ENCODE assay signal across 15 cellular contexts in genomic region chr6:142297996-142298753, GRCh38. TPM values are rescaled to one million over a fixed set of nuclear protein-coding genes. Genes with fewer than 3 reads are reported as not detected.
DNase-seq lines count a peak whose midpoint lies in the region; ATAC-seq and TF ChIP-seq lines count a peak whose summit lies in the region.
"Had no signal": no experiment of that assay in that cellular context is flagged by ENCODE, and none has a peak within 500 bp of the region (broad histone marks: within the 10 kb centered on the region; RNA-seq: fewer than 3 reads in every experiment).

No MANE protein-coding gene starts in this region.

- no peaks in the 10 kb centered on the region for H3K27me3 ChIP-seq in foreskin keratinocyte
- H3K27me3 ChIP-seq in CD4-positive, alpha-beta memory T cell (ENCODE audit: insufficient read depth, low read length), result no peaks in the 10 kb centered on the region
- H3K27me3 ChIP-seq: ovary had no signal

- POLR2A ChIA-PET in CD4-positive, alpha-beta memory T cell (lab: Charles Lee; ENCODE audit: partially characterized antibody), result no interaction called here

- peak; percentile 21 for ATAC-seq in activated naive CD8-positive, alpha-beta T cell treated with anti-CD3 and anti-CD28 coated beads, Interleukin-2, amount 50 U/mL, for 24 hours
- ATAC-seq in SK-N-SH treated with all-trans-retinoic acid at 6 μM for 48 hours (peak; percentile 29), foreskin keratinocyte (peak; percentile 55), HG02678 (IDR thresholded peaks at IDR 0.05; ENCODE audit: unreplicated experiment) (no peak)

- no peak overlapping the region for H3K27ac ChIP-seq in foreskin keratinocyte
- H3K27ac ChIP-seq in CD4-positive, alpha-beta memory T cell (ENCODE audit: low read depth, low read length), result no peak overlapping the region
- H3K27ac ChIP-seq: esophagus muscularis mucosa, ovary, PC-9, VCaP had no signal

- H3K4me1 Mint-ChIP-seq in activated naive CD8-positive, alpha-beta T cell treated with anti-CD3 and anti-CD28 coated beads, Interleukin-2, amount 50 U/mL, for 24 hours, result peaks cover 13% of the 10 kb centered on the region
- peaks cover 8% of the 10 kb centered on the region for H3K4me1 Mint-ChIP-seq in activated naive CD8-positive, alpha-beta T cell treated with anti-CD3 and anti-CD28 coated beads for 36 hours
- peaks cover 15% of the 10 kb centered on the region for H3K4me1 Mint-ChIP-seq in type B pancreatic cell (ENCODE audit: unreplicated experiment)
- H3K4me1 Mint-ChIP-seq in CD4-positive, alpha-beta memory T cell, result peaks cover 6 to 18% (median 8%) of the 10 kb centered on the region in 4 donors

- H3K27me3 Mint-ChIP-seq in activated naive CD8-positive, alpha-beta T cell treated with anti-CD3 and anti-CD28 coated beads, Interleukin-2, amount 50 U/mL, for 24 hours, result peaks cover 20% of the 10 kb centered on the region
- peaks cover 15% of the 10 kb centered on the region for H3K27me3 Mint-ChIP-seq in activated naive CD8-positive, alpha-beta T cell treated with anti-CD3 and anti-CD28 coated beads for 36 hours
- H3K27me3 Mint-ChIP-seq in type B pancreatic cell, result peaks cover 25% of the 10 kb centered on the region
- H3K27me3 Mint-ChIP-seq in CD4-positive, alpha-beta memory T cell, result peaks cover 21 to 24% of the 10 kb centered on the region in 2 donors

- H3K36me3 Mint-ChIP-seq in activated naive CD8-positive, alpha-beta T cell treated with anti-CD3 and anti-CD28 coated beads, Interleukin-2, amount 50 U/mL, for 24 hours (ENCODE audit: low read depth), result no peaks in the 10 kb centered on the region
- no peaks in the 10 kb centered on the region for H3K36me3 Mint-ChIP-seq in activated naive CD8-positive, alpha-beta T cell treated with anti-CD3 and anti-CD28 coated beads for 36 hours
- H3K36me3 Mint-ChIP-seq in type B pancreatic cell, result peaks cover 4% of the 10 kb centered on the region
- H3K36me3 Mint-ChIP-seq in CD4-positive, alpha-beta memory T cell, result no peaks in the 10 kb centered on the region

- peaks cover 22% of the 10 kb centered on the region for H3K4me1 ChIP-seq in foreskin keratinocyte
- H3K4me1 ChIP-seq in CD4-positive, alpha-beta memory T cell (ENCODE audit: insufficient read depth, low read length), result no peaks in the 10 kb centered on the region

- no peak overlapping the region for H3K4me3 Mint-ChIP-seq in activated naive CD8-positive, alpha-beta T cell treated with anti-CD3 and anti-CD28 coated beads, Interleukin-2, amount 50 U/mL, for 24 hours
- no peak overlapping the region for H3K4me3 Mint-ChIP-seq in activated naive CD8-positive, alpha-beta T cell treated with anti-CD3 and anti-CD28 coated beads for 36 hours
- peak overlapping the region; percentile 46 for H3K4me3 Mint-ChIP-seq in type B pancreatic cell
- H3K4me3 Mint-ChIP-seq in CD4-positive, alpha-beta memory T cell, result no peak overlapping the region

- H3K4me3 ChIP-seq in CD4-positive, alpha-beta memory T cell (ENCODE audit: low read length in 2 of 2), result no peak overlapping the region
- H3K4me3 ChIP-seq: esophagus muscularis mucosa, ovary, PC-9 had no signal

- intact Hi-C loops in CD4-positive, alpha-beta memory T cell (cut with micrococcal nuclease), result no loop called here

- H3K36me3 ChIP-seq in CD4-positive, alpha-beta memory T cell (ENCODE audit: insufficient read depth, low read length), result no peaks in the 10 kb centered on the region
- H3K36me3 ChIP-seq: esophagus muscularis mucosa, ovary had no signal

- TF ChIP-seq CTCF in foreskin keratinocyte (conservative IDR thresholded peaks at IDR 0.05) (no peak), type B pancreatic cell (conservative IDR thresholded peaks at IDR 0.05) (no peak)

- H3K9me3 Mint-ChIP-seq in activated naive CD8-positive, alpha-beta T cell treated with anti-CD3 and anti-CD28 coated beads, Interleukin-2, amount 50 U/mL, for 24 hours, result no peaks in the 10 kb centered on the region
- H3K9me3 Mint-ChIP-seq in activated naive CD8-positive, alpha-beta T cell treated with anti-CD3 and anti-CD28 coated beads for 36 hours, result no peaks in the 10 kb centered on the region
- no peaks in the 10 kb centered on the region for H3K9me3 Mint-ChIP-seq in type B pancreatic cell
- peaks cover 0 to 2% (median 0%) of the 10 kb centered on the region in 8 donors for H3K9me3 Mint-ChIP-seq in CD4-positive, alpha-beta memory T cell

- H3K9me3 ChIP-seq in CD4-positive, alpha-beta memory T cell (ENCODE audit: control insufficient read depth in 1 of 2, low read length in 2 of 2), result no peaks in the 10 kb centered on the region
- H3K9me3 ChIP-seq: esophagus muscularis mucosa, ovary had no signal

- no peak overlapping the region for H3K27ac Mint-ChIP-seq in activated naive CD8-positive, alpha-beta T cell treated with anti-CD3 and anti-CD28 coated beads, Interleukin-2, amount 50 U/mL, for 24 hours
- H3K27ac Mint-ChIP-seq in activated naive CD8-positive, alpha-beta T cell treated with anti-CD3 and anti-CD28 coated beads for 36 hours, result no peak overlapping the region
- H3K27ac Mint-ChIP-seq in type B pancreatic cell, result peak overlapping the region; percentile 65
- no peak overlapping the region for H3K27ac Mint-ChIP-seq in CD4-positive, alpha-beta memory T cell

- CTCF ChIA-PET in CD4-positive, alpha-beta memory T cell (lab: Charles Lee; ENCODE audit: partially characterized antibody), result no interaction called here

- DNase-seq in activated naive CD8-positive, alpha-beta T cell treated with anti-CD3 and anti-CD28 coated beads, Interleukin-2, amount 50 U/mL, for 24 hours, result no peak
- DNase-seq in activated naive CD8-positive, alpha-beta T cell treated with anti-CD3 and anti-CD28 coated beads for 36 hours, result no peak
- peak; percentile 90 to 95 for DNase-seq in foreskin keratinocyte
- no peak for DNase-seq in type B pancreatic cell (ENCODE audit: extremely low spot score, unreplicated experiment)
- DNase-seq in T-helper 9 cell, result no peak
- no peak for DNase-seq in CD4-positive, alpha-beta memory T cell
- DNase-seq: GDM1; NCI-H2029; ovary; PC-9; stimulated activated CD4-positive, alpha-beta T cell treated with anti-CD3 and anti-CD28 coated beads, Interleukin-4, amount 100 ng/mL, for 4 hours had no signal

TF ChIP-seq in SK-N-SH treated with all-trans-retinoic acid at 6 μM for 48 hours, 23 proteins besides CTCF, POLR2A, EP300 and RAD21:
- TF ChIP-seq PPARA (CRISPR knock-in tag; IDR thresholded peaks at IDR 0.05; ENCODE audit: borderline replicate concordance) (no peak), CREB5 (CRISPR knock-in tag; IDR thresholded peaks at IDR 0.05; ENCODE audit: low read depth) (no peak), ZFP3 (CRISPR knock-in tag; IDR thresholded peaks at IDR 0.05) (no peak), ZFP30 (CRISPR knock-in tag; IDR thresholded peaks at IDR 0.05) (no peak)

RNA-seq across cellular contexts. Expression of gene ADGRG6, which starts 3.6 kb away (rescaled TPM):
- total RNA-seq in activated naive CD8-positive, alpha-beta T cell treated with anti-CD3 and anti-CD28 coated beads for 36 hours, result 1 to 10 TPM; 1.5 to 2.4 TPM
- 45.7 TPM in 2 replicates for total RNA-seq in foreskin keratinocyte
- polyA plus RNA-seq in foreskin keratinocyte, result 5.7 and 7.1 TPM in 2 replicates
- total RNA-seq in type B pancreatic cell (ENCODE audit: low replicate concordance), result 26.7 and 72.3 TPM in 2 replicates
- under 1 TPM; 0.22 to 0.47 TPM for total RNA-seq in CD4-positive, alpha-beta memory T cell
- polyA plus RNA-seq in CD4-positive, alpha-beta memory T cell, result not detected

Comparison
In these comparisons a context has a peak if more than half of its experiments do, and no peak if none do; other contexts are left out.
1. DNase-seq: peak in foreskin keratinocyte (2 of 2); none in activated naive CD8-positive, alpha-beta T cell treated with anti-CD3 and anti-CD28 coated beads, Interleukin-2, amount 50 U/mL, for 24 hours (single experiment), activated naive CD8-positive, alpha-beta T cell treated with anti-CD3 and anti-CD28 coated beads for 36 hours (single experiment), type B pancreatic cell (single experiment), T-helper 9 cell (single experiment) and CD4-positive, alpha-beta memory T cell (0 of 5).